2 cellular contexts compared by ENCODE assay signal in the genomic region with DNA sequence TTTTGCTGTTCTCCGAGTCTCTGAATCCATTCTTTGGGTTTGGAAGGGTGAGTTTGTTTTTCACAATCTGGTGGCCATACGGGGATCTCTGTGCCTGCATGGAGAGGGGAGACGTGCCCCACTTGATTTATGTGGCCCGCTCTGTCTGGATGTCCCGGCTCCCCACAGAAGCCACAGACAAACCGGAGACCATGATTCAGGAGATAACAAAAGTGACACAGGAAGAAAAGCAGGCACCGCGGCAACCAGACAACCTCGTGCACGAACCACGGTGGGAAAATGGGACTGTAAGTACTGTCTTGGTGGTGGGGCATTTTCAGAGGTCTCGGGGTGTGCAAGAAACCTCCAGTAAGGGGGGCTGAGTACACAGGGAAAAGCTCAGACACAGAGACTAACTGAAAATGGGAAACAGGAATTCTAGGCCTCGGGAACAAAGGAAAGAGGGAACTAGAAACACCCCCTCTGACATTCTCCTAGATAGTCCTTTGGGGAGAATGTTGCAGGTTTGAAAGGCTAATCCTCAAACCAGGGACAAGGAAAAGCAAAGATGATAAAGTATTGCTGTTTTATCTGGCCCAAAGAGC.
TF ChIP-seq lines count a peak whose summit lies in the region.

No MANE protein-coding gene starts in this region.

TF ChIP-seq in SK-N-SH, 30 proteins besides CTCF, POLR2A, EP300 and RAD21:
- TF ChIP-seq FOXJ3 (CRISPR knock-in tag; IDR thresholded peaks at IDR 0.05) (no peak), NFIC (IDR thresholded peaks at IDR 0.05; ENCODE audit: borderline replicate concordance) (no peak), GATA2 (CRISPR knock-in tag; IDR thresholded peaks at IDR 0.05) (peak; percentile 47; the same call in 1 of the 2 replicates), JUND (IDR thresholded peaks at IDR 0.05) (no peak), RXRA (IDR thresholded peaks at IDR 0.05; ENCODE audit: borderline replicate concordance, low read depth) (no peak), ELF1 (IDR thresholded peaks at IDR 0.05) (no peak), CHD2 (IDR thresholded peaks at IDR 0.05; ENCODE audit: low read length, partially characterized antibody) (no peak)
TF ChIP-seq in SK-N-SH: peak in this region for 1.

TF ChIP-seq in SK-N-SH treated with all-trans-retinoic acid at 6 μM for 48 hours, 23 proteins besides CTCF, POLR2A, EP300 and RAD21:
- TF ChIP-seq CSDC2 (CRISPR knock-in tag; IDR thresholded peaks at IDR 0.05): no peak
- TF ChIP-seq, protein P1, sequence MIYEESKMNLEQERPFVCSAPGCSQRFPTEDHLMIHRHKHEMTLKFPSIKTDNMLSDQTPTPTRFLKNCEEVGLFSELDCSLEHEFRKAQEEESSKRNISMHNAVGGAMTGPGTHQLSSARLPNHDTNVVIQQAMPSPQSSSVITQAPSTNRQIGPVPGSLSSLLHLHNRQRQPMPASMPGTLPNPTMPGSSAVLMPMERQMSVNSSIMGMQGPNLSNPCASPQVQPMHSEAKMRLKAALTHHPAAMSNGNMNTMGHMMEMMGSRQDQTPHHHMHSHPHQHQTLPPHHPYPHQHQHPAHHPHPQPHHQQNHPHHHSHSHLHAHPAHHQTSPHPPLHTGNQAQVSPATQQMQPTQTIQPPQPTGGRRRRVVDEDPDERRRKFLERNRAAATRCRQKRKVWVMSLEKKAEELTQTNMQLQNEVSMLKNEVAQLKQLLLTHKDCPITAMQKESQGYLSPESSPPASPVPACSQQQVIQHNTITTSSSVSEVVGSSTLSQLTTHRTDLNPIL (CRISPR knock-in tag; IDR thresholded peaks at IDR 0.05; ENCODE audit: low read depth): no peak
